Comparison of ENCODE assay signal across 13 cellular contexts in the genomic region with DNA sequence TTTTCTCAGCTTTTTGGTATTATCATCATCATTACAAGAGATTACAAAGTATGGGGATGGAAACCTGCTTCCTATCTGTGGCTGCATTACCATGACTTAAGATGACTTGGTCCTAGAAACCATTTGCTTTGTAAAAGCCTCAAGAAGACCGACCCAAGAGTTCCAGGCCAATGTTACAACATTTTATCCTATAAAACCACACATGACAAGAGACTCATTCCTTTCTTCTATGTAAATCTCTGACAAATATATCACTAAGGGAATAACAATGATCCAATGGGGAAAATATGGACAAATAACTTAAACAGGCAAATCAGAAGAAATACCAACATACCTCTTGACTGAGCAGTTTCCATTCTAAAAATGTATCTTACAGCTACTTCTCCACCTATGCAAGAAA.
A peak's percentile ranks its signal among the peaks of the same experiment; 100 is the strongest.
DNase-seq lines count a peak whose midpoint lies in the region.
"Had no signal": no experiment of that assay in that cellular context is flagged by ENCODE, and none has a peak within 500 bp of the region (broad histone marks: within the 10 kb centered on the region; RNA-seq: fewer than 3 reads in every experiment).

No MANE protein-coding gene starts in this region.

- peak; percentile 40 for DNase-seq in EL
- peak; percentile 61 for DNase-seq in HS-5 (ENCODE audit: low read depth)
- DNase-seq in fibroblast of peridontal ligament (ENCODE audit: extremely low read depth), result peak; percentile 3
- DNase-seq in stromal cell of bone marrow (ENCODE audit: low read depth), result peak; percentile 3
- no peak for DNase-seq in NCI-H446 (lab: John Stamatoyannopoulos, UW)
- no peak for DNase-seq in effector CD4-positive, alpha-beta T cell
- no peak for DNase-seq in NCI-H82 (lab: John Stamatoyannopoulos, UW)
- DNase-seq: ACHN; CD4-positive, alpha-beta memory T cell; DMS153; DMS79; GOT3; H7 had no signal

Comparison
In these comparisons a context has a peak if more than half of its experiments do, and no peak if none do; other contexts are left out.
1. DNase-seq: peak in EL (single experiment), HS-5 (single experiment), fibroblast of peridontal ligament (single experiment) and stromal cell of bone marrow (single experiment); none in NCI-H446 (0 of 2), effector CD4-positive, alpha-beta T cell (single experiment) and NCI-H82 (single experiment).